ENCODE assay signal across 1 cellular context in the genomic region with DNA sequence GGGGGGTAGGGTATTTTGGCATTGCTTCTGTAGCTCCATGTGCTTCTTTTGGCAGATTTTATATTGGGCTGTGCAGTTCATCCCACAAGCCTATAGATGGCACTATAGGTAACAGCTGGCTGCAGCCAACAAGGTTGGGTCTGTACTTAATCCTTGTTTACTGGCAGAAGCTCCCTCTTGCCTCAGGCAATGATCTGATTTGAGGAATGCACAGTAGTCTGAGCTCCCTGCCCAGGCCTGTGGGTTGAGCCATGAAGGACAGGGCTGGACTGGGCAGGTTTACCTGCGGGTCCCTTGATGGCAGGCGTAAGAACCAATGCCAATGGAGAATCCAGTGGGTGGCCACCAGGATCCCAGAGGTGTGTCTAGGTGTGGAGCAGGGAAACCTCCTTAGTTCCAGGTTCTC.
TF ChIP-seq lines count a peak whose summit lies in the region.

No MANE protein-coding gene starts in this region.

TF ChIP-seq in HepG2, 621 proteins besides CTCF, POLR2A, EP300 and RAD21 (continues in another document):
- TF ChIP-seq USF2 (IDR thresholded peaks at IDR 0.05; ENCODE audit: low read depth, low read length) (no peak), USF2 (CRISPR knock-in tag; IDR thresholded peaks at IDR 0.05; ENCODE audit: borderline replicate concordance) (no peak), HMGXB4 (CRISPR knock-in tag; IDR thresholded peaks at IDR 0.05; ENCODE audit: borderline replicate concordance in 1 of 2, low read depth in 1 of 2) (no peak), ZNF512 (CRISPR knock-in tag; IDR thresholded peaks at IDR 0.05) (no peak), ZNF841 (CRISPR knock-in tag; IDR thresholded peaks at IDR 0.05; ENCODE audit: borderline replicate concordance) (no peak), RBM39 (IDR thresholded peaks at IDR 0.05; ENCODE audit: low read depth, low read length, poor library complexity, severe bottlenecking) (no peak), SMC3 (IDR thresholded peaks at IDR 0.05; ENCODE audit: low read length) (peak; percentile 27; the same call in 1 of the 2 replicates), TCF7L2 (IDR thresholded peaks at IDR 0.05; ENCODE audit: low read depth, low read length) (no peak), GFI1 (CRISPR knock-in tag; IDR thresholded peaks at IDR 0.05; ENCODE audit: borderline replicate concordance) (no peak), STAG1 (CRISPR knock-in tag; IDR thresholded peaks at IDR 0.05) (peak; percentile 44), ZNF414 (CRISPR knock-in tag; IDR thresholded peaks at IDR 0.05) (no peak), ZNF430 (CRISPR knock-in tag; IDR thresholded peaks at IDR 0.05) (no peak), JDP2 (CRISPR knock-in tag; IDR thresholded peaks at IDR 0.05; ENCODE audit: borderline replicate concordance) (no peak), ZBTB37 (CRISPR knock-in tag; IDR thresholded peaks at IDR 0.05) (no peak), ZNF552 (CRISPR knock-in tag; IDR thresholded peaks at IDR 0.05; ENCODE audit: borderline replicate concordance) (no peak)
- TF ChIP-seq, protein P1, sequence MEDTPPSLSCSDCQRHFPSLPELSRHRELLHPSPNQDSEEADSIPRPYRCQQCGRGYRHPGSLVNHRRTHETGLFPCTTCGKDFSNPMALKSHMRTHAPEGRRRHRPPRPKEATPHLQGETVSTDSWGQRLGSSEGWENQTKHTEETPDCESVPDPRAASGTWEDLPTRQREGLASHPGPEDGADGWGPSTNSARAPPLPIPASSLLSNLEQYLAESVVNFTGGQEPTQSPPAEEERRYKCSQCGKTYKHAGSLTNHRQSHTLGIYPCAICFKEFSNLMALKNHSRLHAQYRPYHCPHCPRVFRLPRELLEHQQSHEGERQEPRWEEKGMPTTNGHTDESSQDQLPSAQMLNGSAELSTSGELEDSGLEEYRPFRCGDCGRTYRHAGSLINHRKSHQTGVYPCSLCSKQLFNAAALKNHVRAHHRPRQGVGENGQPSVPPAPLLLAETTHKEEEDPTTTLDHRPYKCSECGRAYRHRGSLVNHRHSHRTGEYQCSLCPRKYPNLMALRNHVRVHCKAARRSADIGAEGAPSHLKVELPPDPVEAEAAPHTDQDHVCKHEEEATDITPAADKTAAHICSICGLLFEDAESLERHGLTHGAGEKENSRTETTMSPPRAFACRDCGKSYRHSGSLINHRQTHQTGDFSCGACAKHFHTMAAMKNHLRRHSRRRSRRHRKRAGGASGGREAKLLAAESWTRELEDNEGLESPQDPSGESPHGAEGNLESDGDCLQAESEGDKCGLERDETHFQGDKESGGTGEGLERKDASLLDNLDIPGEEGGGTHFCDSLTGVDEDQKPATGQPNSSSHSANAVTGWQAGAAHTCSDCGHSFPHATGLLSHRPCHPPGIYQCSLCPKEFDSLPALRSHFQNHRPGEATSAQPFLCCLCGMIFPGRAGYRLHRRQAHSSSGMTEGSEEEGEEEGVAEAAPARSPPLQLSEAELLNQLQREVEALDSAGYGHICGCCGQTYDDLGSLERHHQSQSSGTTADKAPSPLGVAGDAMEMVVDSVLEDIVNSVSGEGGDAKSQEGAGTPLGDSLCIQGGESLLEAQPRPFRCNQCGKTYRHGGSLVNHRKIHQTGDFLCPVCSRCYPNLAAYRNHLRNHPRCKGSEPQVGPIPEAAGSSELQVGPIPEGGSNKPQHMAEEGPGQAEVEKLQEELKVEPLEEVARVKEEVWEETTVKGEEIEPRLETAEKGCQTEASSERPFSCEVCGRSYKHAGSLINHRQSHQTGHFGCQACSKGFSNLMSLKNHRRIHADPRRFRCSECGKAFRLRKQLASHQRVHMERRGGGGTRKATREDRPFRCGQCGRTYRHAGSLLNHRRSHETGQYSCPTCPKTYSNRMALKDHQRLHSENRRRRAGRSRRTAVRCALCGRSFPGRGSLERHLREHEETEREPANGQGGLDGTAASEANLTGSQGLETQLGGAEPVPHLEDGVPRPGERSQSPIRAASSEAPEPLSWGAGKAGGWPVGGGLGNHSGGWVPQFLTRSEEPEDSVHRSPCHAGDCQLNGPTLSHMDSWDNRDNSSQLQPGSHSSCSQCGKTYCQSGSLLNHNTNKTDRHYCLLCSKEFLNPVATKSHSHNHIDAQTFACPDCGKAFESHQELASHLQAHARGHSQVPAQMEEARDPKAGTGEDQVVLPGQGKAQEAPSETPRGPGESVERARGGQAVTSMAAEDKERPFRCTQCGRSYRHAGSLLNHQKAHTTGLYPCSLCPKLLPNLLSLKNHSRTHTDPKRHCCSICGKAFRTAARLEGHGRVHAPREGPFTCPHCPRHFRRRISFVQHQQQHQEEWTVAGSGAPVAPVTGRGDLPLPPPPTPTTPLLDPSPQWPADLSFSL (CRISPR knock-in tag; IDR thresholded peaks at IDR 0.05), result no peak
- TF ChIP-seq, protein P2, sequence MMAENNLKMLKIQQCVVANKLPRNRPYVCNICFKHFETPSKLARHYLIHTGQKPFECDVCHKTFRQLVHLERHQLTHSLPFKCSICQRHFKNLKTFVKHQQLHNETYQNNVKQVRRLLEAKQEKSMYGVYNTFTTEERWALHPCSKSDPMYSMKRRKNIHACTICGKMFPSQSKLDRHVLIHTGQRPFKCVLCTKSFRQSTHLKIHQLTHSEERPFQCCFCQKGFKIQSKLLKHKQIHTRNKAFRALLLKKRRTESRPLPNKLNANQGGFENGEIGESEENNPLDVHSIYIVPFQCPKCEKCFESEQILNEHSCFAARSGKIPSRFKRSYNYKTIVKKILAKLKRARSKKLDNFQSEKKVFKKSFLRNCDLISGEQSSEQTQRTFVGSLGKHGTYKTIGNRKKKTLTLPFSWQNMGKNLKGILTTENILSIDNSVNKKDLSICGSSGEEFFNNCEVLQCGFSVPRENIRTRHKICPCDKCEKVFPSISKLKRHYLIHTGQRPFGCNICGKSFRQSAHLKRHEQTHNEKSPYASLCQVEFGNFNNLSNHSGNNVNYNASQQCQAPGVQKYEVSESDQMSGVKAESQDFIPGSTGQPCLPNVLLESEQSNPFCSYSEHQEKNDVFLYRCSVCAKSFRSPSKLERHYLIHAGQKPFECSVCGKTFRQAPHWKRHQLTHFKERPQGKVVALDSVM (CRISPR knock-in tag; IDR thresholded peaks at IDR 0.05), result no peak
- TF ChIP-seq, protein P3, sequence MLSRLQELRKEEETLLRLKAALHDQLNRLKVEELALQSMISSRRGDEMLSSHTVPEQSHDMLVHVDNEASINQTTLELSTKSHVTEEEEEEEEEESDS (CRISPR knock-in tag; IDR thresholded peaks at IDR 0.05; ENCODE audit: borderline replicate concordance), result no peak
- TF ChIP-seq, protein P4, sequence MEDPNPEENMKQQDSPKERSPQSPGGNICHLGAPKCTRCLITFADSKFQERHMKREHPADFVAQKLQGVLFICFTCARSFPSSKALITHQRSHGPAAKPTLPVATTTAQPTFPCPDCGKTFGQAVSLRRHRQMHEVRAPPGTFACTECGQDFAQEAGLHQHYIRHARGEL (CRISPR knock-in tag; IDR thresholded peaks at IDR 0.05), result no peak
- TF ChIP-seq, protein P5, sequence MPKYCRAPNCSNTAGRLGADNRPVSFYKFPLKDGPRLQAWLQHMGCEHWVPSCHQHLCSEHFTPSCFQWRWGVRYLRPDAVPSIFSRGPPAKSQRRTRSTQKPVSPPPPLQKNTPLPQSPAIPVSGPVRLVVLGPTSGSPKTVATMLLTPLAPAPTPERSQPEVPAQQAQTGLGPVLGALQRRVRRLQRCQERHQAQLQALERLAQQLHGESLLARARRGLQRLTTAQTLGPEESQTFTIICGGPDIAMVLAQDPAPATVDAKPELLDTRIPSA (CRISPR knock-in tag; IDR thresholded peaks at IDR 0.05; ENCODE audit: borderline replicate concordance), result no peak
- TF ChIP-seq, protein P6, sequence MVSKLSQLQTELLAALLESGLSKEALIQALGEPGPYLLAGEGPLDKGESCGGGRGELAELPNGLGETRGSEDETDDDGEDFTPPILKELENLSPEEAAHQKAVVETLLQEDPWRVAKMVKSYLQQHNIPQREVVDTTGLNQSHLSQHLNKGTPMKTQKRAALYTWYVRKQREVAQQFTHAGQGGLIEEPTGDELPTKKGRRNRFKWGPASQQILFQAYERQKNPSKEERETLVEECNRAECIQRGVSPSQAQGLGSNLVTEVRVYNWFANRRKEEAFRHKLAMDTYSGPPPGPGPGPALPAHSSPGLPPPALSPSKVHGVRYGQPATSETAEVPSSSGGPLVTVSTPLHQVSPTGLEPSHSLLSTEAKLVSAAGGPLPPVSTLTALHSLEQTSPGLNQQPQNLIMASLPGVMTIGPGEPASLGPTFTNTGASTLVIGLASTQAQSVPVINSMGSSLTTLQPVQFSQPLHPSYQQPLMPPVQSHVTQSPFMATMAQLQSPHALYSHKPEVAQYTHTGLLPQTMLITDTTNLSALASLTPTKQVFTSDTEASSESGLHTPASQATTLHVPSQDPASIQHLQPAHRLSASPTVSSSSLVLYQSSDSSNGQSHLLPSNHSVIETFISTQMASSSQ (IDR thresholded peaks at IDR 0.05; ENCODE audit: low read depth), result no peak
- TF ChIP-seq, protein P6 (CRISPR knock-in tag; IDR thresholded peaks at IDR 0.05; ENCODE audit: borderline replicate concordance), result no peak
- TF ChIP-seq, protein P7, sequence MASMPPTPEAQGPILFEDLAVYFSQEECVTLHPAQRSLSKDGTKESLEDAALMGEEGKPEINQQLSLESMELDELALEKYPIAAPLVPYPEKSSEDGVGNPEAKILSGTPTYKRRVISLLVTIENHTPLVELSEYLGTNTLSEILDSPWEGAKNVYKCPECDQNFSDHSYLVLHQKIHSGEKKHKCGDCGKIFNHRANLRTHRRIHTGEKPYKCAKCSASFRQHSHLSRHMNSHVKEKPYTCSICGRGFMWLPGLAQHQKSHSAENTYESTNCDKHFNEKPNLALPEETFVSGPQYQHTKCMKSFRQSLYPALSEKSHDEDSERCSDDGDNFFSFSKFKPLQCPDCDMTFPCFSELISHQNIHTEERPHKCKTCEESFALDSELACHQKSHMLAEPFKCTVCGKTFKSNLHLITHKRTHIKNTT (CRISPR knock-in tag; IDR thresholded peaks at IDR 0.05), result no peak
